ENCODE assay signal across 10 cellular contexts in the genomic region with DNA sequence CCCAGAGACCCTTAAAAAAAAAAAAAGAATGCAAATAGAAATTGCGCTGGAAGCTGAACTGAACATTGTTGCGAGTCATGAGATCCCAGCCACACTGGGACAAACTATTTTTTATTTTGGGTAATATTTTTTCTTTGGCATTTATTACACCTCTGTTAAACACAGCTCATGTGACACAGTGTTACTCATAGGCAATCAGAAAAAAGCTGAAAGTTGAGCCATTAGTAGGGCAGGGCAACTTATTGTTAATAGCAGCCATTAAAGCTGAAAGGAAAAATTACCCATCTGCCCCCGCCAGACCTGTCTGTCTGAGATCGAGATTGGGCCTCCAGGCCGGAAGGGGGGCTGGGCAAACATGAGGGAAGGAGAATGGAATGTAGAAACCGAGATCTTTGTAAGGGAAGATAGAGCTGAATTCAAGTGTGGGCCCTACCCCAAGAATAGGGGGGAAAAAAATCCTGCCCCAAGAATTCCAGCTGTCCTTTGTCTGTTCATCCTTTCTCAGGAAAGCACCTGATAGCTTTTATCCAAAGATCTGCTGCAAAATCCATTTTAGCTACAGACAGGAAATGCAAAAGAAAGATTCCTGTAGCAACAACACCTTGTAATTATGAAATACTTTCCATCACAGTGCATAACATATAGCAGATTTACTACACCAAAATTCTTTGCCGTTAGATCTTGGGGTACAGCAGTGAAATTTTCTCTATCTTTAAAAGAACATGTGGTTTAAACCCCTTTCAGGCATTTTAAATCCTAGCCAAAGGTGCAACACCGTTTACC.
A peak's percentile ranks its signal among the peaks of the same experiment; 100 is the strongest.
DNase-seq lines count a peak whose midpoint lies in the region; ATAC-seq and TF ChIP-seq lines count a peak whose summit lies in the region.
"Had no signal": no experiment of that assay in that cellular context is flagged by ENCODE, and none has a peak within 500 bp of the region (broad histone marks: within the 10 kb centered on the region; RNA-seq: fewer than 3 reads in every experiment).

No MANE protein-coding gene starts in this region.

- DNase-seq in A673 (ENCODE audit: low spot score) (peak; percentile 46), NCI-H146 treated with DMSO at 0.1 percent for 48 hours (lab: John Stamatoyannopoulos, UW; ENCODE audit: unreplicated experiment) (peak; percentile 29), choroid plexus epithelial cell (ENCODE audit: low read depth) (peak; percentile 83), Kasumi-1 (lab: John Stamatoyannopoulos, UW) (no peak), HuH-7 (ENCODE audit: low spot score) (no peak)
- DNase-seq in stimulated activated CD4-positive, alpha-beta T cell treated with anti-CD3 and anti-CD28 coated beads, Interleukin-4, amount 100 ng/mL, for 4 hours: no peak
- DNase-seq: effector memory CD4-positive, alpha-beta T cell had no signal

- TF ChIP-seq CTCF in A673 (conservative IDR thresholded peaks at IDR 0.05; ENCODE audit: low read depth, low read length) (no peak), choroid plexus epithelial cell (conservative IDR thresholded peaks at IDR 0.05; ENCODE audit: low read depth, low read length) (no peak)

- H3K9me3 ChIP-seq in A673 (ENCODE audit: low read depth, low read length, poor library complexity, severe bottlenecking) (no peaks in the 10 kb centered on the region), mesodermal cell (ENCODE audit: control insufficient read depth, low read length) (no peaks in the 10 kb centered on the region)
- H3K9me3 ChIP-seq: BLaER1 treated with 17β-estradiol and CSF1 and Interleukin-3, amounts not matched to agents 10 nM and 100 nM had no signal

- H3K36me3 ChIP-seq in A673 (ENCODE audit: insufficient read depth, low read length, poor library complexity, severe bottlenecking) (no peaks in the 10 kb centered on the region), mesodermal cell (ENCODE audit: control insufficient read depth, insufficient read depth, low read length) (no peaks in the 10 kb centered on the region)

- POLR2A ChIA-PET in A673 (lab: Charles Lee; ENCODE audit: low non-redundant PET): no interaction called here

- H3K27ac ChIP-seq in A673 (ENCODE audit: low read depth, low read length, poor library complexity, severe bottlenecking) (no peak overlapping the region), mesodermal cell (ENCODE audit: low read depth, low read length, severe bottlenecking) (peak overlapping the region; percentile 86)
- H3K27ac ChIP-seq: BLaER1 treated with 17β-estradiol and CSF1 and Interleukin-3, amounts not matched to agents 10 nM and 100 nM had no signal

- WGBS in mesodermal cell (ENCODE audit: insufficient coverage in 2 of 2), 2 experiments: 17 to 61% methylated on average over 3 to 5 of the region's 8 CpGs

- BruUV-seq in A673 (replicated peaks; lab: Mats Ljungman, UMichigan): no TSS peak

- peaks cover 20% of the 10 kb centered on the region for H3K4me1 ChIP-seq in A673 (ENCODE audit: insufficient read depth, low read length, poor library complexity, severe bottlenecking)
- peaks cover 76% of the 10 kb centered on the region for H3K4me1 ChIP-seq in mesodermal cell (ENCODE audit: control insufficient read depth, insufficient read depth, low read length, poor library complexity, severe bottlenecking)

- H3K27me3 ChIP-seq in A673 (replicated peaks; ENCODE audit: insufficient read depth, low read depth, low read length, poor library complexity): no peaks in the 10 kb centered on the region
- H3K27me3 ChIP-seq: BLaER1 treated with 17β-estradiol and CSF1 and Interleukin-3, amounts not matched to agents 10 nM and 100 nM had no signal

- CTCF ChIA-PET in A673 (lab: Charles Lee): no interaction called here

- intact Hi-C loops in A673 (cut with micrococcal nuclease; ENCODE audit: unreplicated experiment): no loop called here

- ATAC-seq in GM19351 (IDR thresholded peaks at IDR 0.05; ENCODE audit: unreplicated experiment): no peak

- H3K4me3 ChIP-seq in A673 (ENCODE audit: low read depth, low read length, poor library complexity, severe bottlenecking): no peak overlapping the region
- no peak overlapping the region for H3K4me3 ChIP-seq in choroid plexus epithelial cell (ENCODE audit: low read depth, low read length)
- H3K4me3 ChIP-seq in mesodermal cell (ENCODE audit: extremely low read depth, insufficient read depth, low read length, poor library complexity, severe bottlenecking): no peak overlapping the region
- H3K4me3 ChIP-seq: BLaER1 treated with 17β-estradiol and CSF1 and Interleukin-3, amounts not matched to agents 10 nM and 100 nM had no signal

Comparison
In these comparisons a context has a peak if more than half of its experiments do, and no peak if none do; other contexts are left out.
1. DNase-seq: peak in A673 (single experiment), NCI-H146 treated with DMSO at 0.1 percent for 48 hours (single experiment) and choroid plexus epithelial cell (single experiment); none in stimulated activated CD4-positive, alpha-beta T cell treated with anti-CD3 and anti-CD28 coated beads, Interleukin-4, amount 100 ng/mL, for 4 hours (0 of 2), Kasumi-1 (0 of 2) and HuH-7 (single experiment).